8 cellular contexts compared by ENCODE assay signal in genomic region chr7:74175270-74175803, GRCh38. TPM values are rescaled to one million over a fixed set of nuclear protein-coding genes. Genes with fewer than 3 reads are reported as not detected.
A peak's percentile ranks its signal among the peaks of the same experiment; 100 is the strongest.
DNase-seq lines count a peak whose midpoint lies in the region; ATAC-seq and TF ChIP-seq lines count a peak whose summit lies in the region.

No MANE protein-coding gene starts in this region.

- POLR2A ChIA-PET in CD8-positive, alpha-beta T cell (lab: Charles Lee): interaction anchor here (0.7 to 1.9 kb wide), 3 partner anchors 8 to 50 kb away, joined by 5 to 8 read pairs (median 5); no protein-coding TSS in a partner anchor

- H2AFZ ChIP-seq in neuron (ENCODE audit: low read depth, low read length): no peak overlapping the region

- no peak for ATAC-seq in CD8-positive, alpha-beta T cell

- H3K36me3 Mint-ChIP-seq in CD8-positive, alpha-beta T cell: peaks cover 43% of the 10 kb centered on the region

- H3K27me3 Mint-ChIP-seq in CD8-positive, alpha-beta T cell (ENCODE audit: low read depth): no peaks in the 10 kb centered on the region

- H3K4me3 ChIP-seq in CD8-positive, alpha-beta T cell (ENCODE audit: low read depth, low read length): peak overlapping the region; percentile 80
- peak overlapping the region; percentile 86 for H3K4me3 ChIP-seq in NT2/D1 (ENCODE audit: insufficient read length, low read depth)
- peak overlapping the region; percentile 81 for H3K4me3 ChIP-seq in endocrine pancreas (ENCODE audit: control insufficient read depth, insufficient read depth, low read length)
- H3K4me3 ChIP-seq in neuron (ENCODE audit: low read length): peak overlapping the region; percentile 98

- CTCF ChIA-PET in CD8-positive, alpha-beta T cell (lab: Charles Lee): interaction anchor here (0.7 to 3.5 kb wide), 5 partner anchors 13 to 109 kb away, joined by 3 to 18 read pairs (median 4); no protein-coding TSS in a partner anchor

- intact Hi-C loops in CD8-positive, alpha-beta T cell (cut with DNase I, micrococcal nuclease): loop anchor here (2.0 to 10.0 kb wide), 4 partner anchors 331 to 619 kb away; partner anchors contain the start of genes GTF2I (in 2 of the 2), BCL7B (in 1 of the 2) and METTL27 (in 1 of the 2)

- DNase-seq in CD8-positive, alpha-beta T cell: no peak
- DNase-seq in NT2/D1 (ENCODE audit: low read depth, low spot score) (no peak), NCI-H128 (lab: John Stamatoyannopoulos, UW; ENCODE audit: unreplicated experiment) (no peak), SKM-1 treated with dmso at 0.1 percent for 144 hours (lab: John Stamatoyannopoulos, UW; ENCODE audit: unreplicated experiment) (no peak), NCI-H1930 (lab: John Stamatoyannopoulos, UW) (no peak)
- DNase-seq in activated CD8-positive, alpha-beta memory T cell treated with anti-CD3 and anti-CD28 coated beads, Interleukin-2, amount 50 U/mL, for 48 hours: no peak

- H3K36me3 ChIP-seq in CD8-positive, alpha-beta T cell (ENCODE audit: insufficient read depth, low read length): peaks cover 7% of the 10 kb centered on the region
- H3K36me3 ChIP-seq in NT2/D1 (ENCODE audit: insufficient read depth, insufficient read length, low read length) (peaks cover 44% of the 10 kb centered on the region), endocrine pancreas (ENCODE audit: control insufficient read depth, insufficient read depth, low read length) (no peaks in the 10 kb centered on the region), neuron (ENCODE audit: insufficient read depth, low read length) (peaks cover 25% of the 10 kb centered on the region)

- peaks cover 58% of the 10 kb centered on the region for H3K4me1 ChIP-seq in CD8-positive, alpha-beta T cell (ENCODE audit: insufficient read depth, low read length)
- H3K4me1 ChIP-seq in NT2/D1 (ENCODE audit: insufficient read depth, insufficient read length) (no peaks in the 10 kb centered on the region), endocrine pancreas (ENCODE audit: control insufficient read depth, insufficient read depth, low read length) (peaks cover 20% of the 10 kb centered on the region), neuron (ENCODE audit: insufficient read depth, low read length) (peaks cover 27% of the 10 kb centered on the region)

- H3K4me3 Mint-ChIP-seq in CD8-positive, alpha-beta T cell: peak overlapping the region; percentile 93

- TF ChIP-seq CTCF in CD8-positive, alpha-beta T cell (IDR thresholded peaks at IDR 0.05): no peak

- H3K4me1 Mint-ChIP-seq in CD8-positive, alpha-beta T cell (ENCODE audit: low read depth): peaks cover 62% of the 10 kb centered on the region

- peak overlapping the region; percentile 82 for H3K27ac ChIP-seq in CD8-positive, alpha-beta T cell (ENCODE audit: low read depth, low read length)

- H3K27ac Mint-ChIP-seq in CD8-positive, alpha-beta T cell: peak overlapping the region; percentile 94

- H3K9ac ChIP-seq in NT2/D1 (ENCODE audit: insufficient read length, low read depth) (peak overlapping the region; percentile 94), endocrine pancreas (ENCODE audit: control insufficient read depth, insufficient read depth, low read length) (peak overlapping the region; percentile 91)

- no peaks in the 10 kb centered on the region for H3K9me3 ChIP-seq in CD8-positive, alpha-beta T cell (ENCODE audit: low read length)
- H3K9me3 ChIP-seq in NT2/D1 (ENCODE audit: insufficient read depth, low read length) (no peaks in the 10 kb centered on the region), endocrine pancreas (ENCODE audit: control insufficient read depth, low read length) (no peaks in the 10 kb centered on the region), neuron (ENCODE audit: low read length) (no peaks in the 10 kb centered on the region)

- H3K27me3 ChIP-seq in CD8-positive, alpha-beta T cell (ENCODE audit: insufficient read depth, low read length): no peaks in the 10 kb centered on the region
- H3K27me3 ChIP-seq in NT2/D1 (ENCODE audit: insufficient read depth, insufficient read length): no peaks in the 10 kb centered on the region
- H3K27me3 ChIP-seq in endocrine pancreas (ENCODE audit: control insufficient read depth, insufficient read depth, low read length): no peaks in the 10 kb centered on the region
- no peaks in the 10 kb centered on the region for H3K27me3 ChIP-seq in neuron (ENCODE audit: insufficient read depth, low read length)

- no peaks in the 10 kb centered on the region for H3K9me3 Mint-ChIP-seq in CD8-positive, alpha-beta T cell

RNA-seq across cellular contexts. Expression of gene EIF4H, which starts 1.2 kb away (rescaled TPM):
- total RNA-seq in CD8-positive, alpha-beta T cell: 100 to 1,000 TPM; 330 to 357 TPM

RNA-seq across cellular contexts. Expression of gene LAT2, which starts 34.5 kb away (rescaled TPM):
- total RNA-seq in CD8-positive, alpha-beta T cell: 1 to 10 TPM; 1.3 to 1.4 TPM
